Comparison of ENCODE assay signal across 9 cellular contexts in the genomic region with DNA sequence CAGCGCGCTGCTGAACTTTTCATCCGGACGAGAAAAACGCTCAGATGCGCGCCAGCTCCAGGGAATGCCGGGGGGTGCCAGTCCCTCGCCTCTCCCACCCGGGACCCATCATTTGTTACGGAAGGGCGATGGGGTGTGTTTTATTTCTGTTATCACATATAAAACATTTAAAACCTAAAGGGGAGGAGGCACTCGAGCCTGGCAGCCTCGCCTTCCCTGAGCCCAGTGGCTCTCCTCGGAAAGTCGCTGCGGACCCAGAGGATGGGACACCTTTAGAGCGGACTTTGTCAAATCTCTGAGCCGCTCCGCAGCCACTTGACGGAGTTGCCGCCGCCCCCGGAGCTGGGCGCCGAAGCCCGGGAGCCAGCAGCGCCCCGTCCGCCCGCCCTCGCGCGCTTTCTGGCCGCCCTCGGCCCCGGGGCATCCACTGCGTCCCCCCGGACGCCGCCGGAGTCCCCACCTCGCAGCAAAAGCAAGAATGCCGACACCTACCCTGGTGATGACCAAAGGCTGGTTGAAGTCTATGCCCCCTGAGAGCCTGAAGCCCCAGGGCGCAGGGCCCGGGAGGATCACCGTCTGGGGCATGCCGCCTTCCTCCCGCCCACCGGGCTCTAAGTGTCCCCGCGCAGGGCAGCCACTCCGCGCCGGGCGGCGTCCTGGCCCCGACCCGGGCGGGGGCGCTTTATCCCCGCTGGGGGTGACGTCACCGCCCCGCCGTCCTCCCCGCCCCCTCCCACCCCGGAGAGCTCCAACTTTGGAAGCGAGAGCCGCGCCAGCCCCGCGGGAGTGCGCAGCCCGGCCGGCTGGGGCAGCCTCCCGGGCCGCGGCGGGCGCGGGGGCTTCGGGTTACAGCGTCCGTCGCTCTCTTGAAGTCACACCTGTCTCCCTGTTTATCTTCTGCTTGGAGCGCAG. TPM values are rescaled to one million over a fixed set of nuclear protein-coding genes. Genes with fewer than 3 reads are reported as not detected.
DNase-seq lines count a peak whose midpoint lies in the region; ATAC-seq and TF ChIP-seq lines count a peak whose summit lies in the region.
"Had no signal": no experiment of that assay in that cellular context is flagged by ENCODE, and none has a peak within 500 bp of the region (broad histone marks: within the 10 kb centered on the region; RNA-seq: fewer than 3 reads in every experiment).

A gene with protein sequence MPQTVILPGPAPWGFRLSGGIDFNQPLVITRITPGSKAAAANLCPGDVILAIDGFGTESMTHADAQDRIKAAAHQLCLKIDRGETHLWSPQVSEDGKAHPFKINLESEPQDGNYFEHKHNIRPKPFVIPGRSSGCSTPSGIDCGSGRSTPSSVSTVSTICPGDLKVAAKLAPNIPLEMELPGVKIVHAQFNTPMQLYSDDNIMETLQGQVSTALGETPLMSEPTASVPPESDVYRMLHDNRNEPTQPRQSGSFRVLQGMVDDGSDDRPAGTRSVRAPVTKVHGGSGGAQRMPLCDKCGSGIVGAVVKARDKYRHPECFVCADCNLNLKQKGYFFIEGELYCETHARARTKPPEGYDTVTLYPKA (minus strand): TSS at position 658 of the 912 bp plus-strand sequence. CDS start 73 bp downstream, at position 585.

- WGBS in adipose tissue, 3 donors = 1% methylated on average over 74 to 87 of the region's 87 CpGs

- H3K27me3 Mint-ChIP-seq in activated CD8-positive, alpha-beta memory T cell treated with anti-CD3 and anti-CD28 coated beads, Interleukin-2, amount 10 ng/mL, durations not matched to agents 7 days and 5 days = peaks cover 43% of the 10 kb centered on the region

- H3K4me3 ChIP-seq in left ventricle myocardium inferior = peak within 1 kb of the TSS; percentile 86

- no peak within 1 kb of the TSS for H3K27ac Mint-ChIP-seq in activated CD8-positive, alpha-beta memory T cell treated with anti-CD3 and anti-CD28 coated beads, Interleukin-2, amount 10 ng/mL, durations not matched to agents 7 days and 5 days
- H3K27ac Mint-ChIP-seq: CD4-positive, CD25-positive, alpha-beta regulatory T cell had no signal

- CTCF ChIA-PET in activated CD8-positive, alpha-beta memory T cell treated with anti-CD3 and anti-CD28 coated beads, Interleukin-2, amount 10 ng/mL, durations not matched to agents 7 days and 5 days (lab: Charles Lee) = interaction anchor here (2.1 kb wide), 1 partner anchor 16 kb away, joined by 5 read pairs; no protein-coding TSS in a partner anchor

- intact Hi-C loops in left ventricle myocardium inferior (cut with micrococcal nuclease) = no loop called here

- H3K4me1 ChIP-seq in left ventricle myocardium inferior = peaks cover 54% of the 10 kb centered on the region

- peaks cover 4% of the 10 kb centered on the region for H3K4me1 Mint-ChIP-seq in activated CD8-positive, alpha-beta memory T cell treated with anti-CD3 and anti-CD28 coated beads, Interleukin-2, amount 10 ng/mL, durations not matched to agents 7 days and 5 days

- H3K36me3 Mint-ChIP-seq in activated CD8-positive, alpha-beta memory T cell treated with anti-CD3 and anti-CD28 coated beads, Interleukin-2, amount 10 ng/mL, durations not matched to agents 7 days and 5 days = no peaks in the 10 kb centered on the region
- H3K36me3 Mint-ChIP-seq: CD4-positive, CD25-positive, alpha-beta regulatory T cell had no signal

- H3K36me3 ChIP-seq in left ventricle myocardium inferior = no peaks in the 10 kb centered on the region

- H3K27me3 ChIP-seq in left ventricle myocardium inferior (ENCODE audit: low read depth) = peaks cover 10% of the 10 kb centered on the region

- no peak within 1 kb of the TSS for H3K4me3 Mint-ChIP-seq in activated CD8-positive, alpha-beta memory T cell treated with anti-CD3 and anti-CD28 coated beads, Interleukin-2, amount 10 ng/mL, durations not matched to agents 7 days and 5 days

- DNase-seq in NCI-H2081 (lab: John Stamatoyannopoulos, UW) (peak; percentile 2 to 18), NCI-H2081 treated with DMSO at 0.1 percent for 48 hours (lab: John Stamatoyannopoulos, UW) (no peak), M059J (ENCODE audit: low read depth) (peak; percentile 41), left ventricle myocardium inferior (peak; percentile 75), pons (ENCODE audit: low spot score) (peak; percentile 33)
- DNase-seq in activated CD8-positive, alpha-beta memory T cell treated with anti-CD3 and anti-CD28 coated beads, Interleukin-2, amount 10 ng/mL, durations not matched to agents 7 days and 5 days = no peak
- DNase-seq: CD4-positive, CD25-positive, alpha-beta regulatory T cell had no signal

- no peaks in the 10 kb centered on the region for H3K9me3 ChIP-seq in left ventricle myocardium inferior (replicated peaks)

- H3K27ac ChIP-seq in adipose tissue (ENCODE audit: low read depth, low read length) (peak within 1 kb of the TSS; percentile 25), left ventricle myocardium inferior (replicated peaks) (peak within 1 kb of the TSS; percentile 95)

- ATAC-seq in activated CD8-positive, alpha-beta memory T cell treated with anti-CD3 and anti-CD28 coated beads, Interleukin-2, amount 10 ng/mL, durations not matched to agents 7 days and 5 days = no peak
- ATAC-seq in GM19467 (IDR thresholded peaks at IDR 0.05; ENCODE audit: unreplicated experiment) = no peak

- TF ChIP-seq CTCF in left ventricle myocardium inferior (IDR thresholded peaks at IDR 0.05; ENCODE audit: borderline replicate concordance) = no peak

- no peaks in the 10 kb centered on the region for H3K9me3 Mint-ChIP-seq in activated CD8-positive, alpha-beta memory T cell treated with anti-CD3 and anti-CD28 coated beads, Interleukin-2, amount 10 ng/mL, durations not matched to agents 7 days and 5 days (ENCODE audit: low read depth)

RNA-seq across cellular contexts. Expression of the gene that starts here (rescaled TPM):
- total RNA-seq in M059J (2014; rRNA removed; shearing (Covaris generic)) = 7.4 and 14.5 TPM in 2 replicates
- polyA plus RNA-seq in adipose tissue = 10 to 100 TPM; 14.8 to 45.1 (median 16.1) TPM
- 308 TPM for total RNA-seq in left ventricle myocardium inferior
- not detected for total RNA-seq in activated CD8-positive, alpha-beta memory T cell treated with anti-CD3 and anti-CD28 coated beads, Interleukin-2, amount 10 ng/mL, durations not matched to agents 7 days and 5 days
- total RNA-seq: CD4-positive, CD25-positive, alpha-beta regulatory T cell had no signal
- polyA plus RNA-seq: CD4-positive, CD25-positive, alpha-beta regulatory T cell had no signal

Comparison
In these comparisons a context has a peak if more than half of its experiments do, and no peak if none do; other contexts are left out.
1. RNA of the gene that starts here (total RNA-seq): 308 TPM in left ventricle myocardium inferior (single experiment); 7.4 to 14.5 TPM in M059J and not detected in activated CD8-positive, alpha-beta memory T cell treated with anti-CD3 and anti-CD28 coated beads, Interleukin-2, amount 10 ng/mL, durations not matched to agents 7 days and 5 days; every median in the first group is over 10 times any median in the second.
2. DNase-seq: peak in NCI-H2081 (2 of 2), M059J (single experiment), left ventricle myocardium inferior (single experiment) and pons (single experiment); none in NCI-H2081 treated with DMSO at 0.1 percent for 48 hours (single experiment) and activated CD8-positive, alpha-beta memory T cell treated with anti-CD3 and anti-CD28 coated beads, Interleukin-2, amount 10 ng/mL, durations not matched to agents 7 days and 5 days (single experiment).